Comparison of ENCODE assay signal across 19 cellular contexts in genomic region chr10:25666276-25666675, GRCh38.
A peak's percentile ranks its signal among the peaks of the same experiment; 100 is the strongest.
DNase-seq lines count a peak whose midpoint lies in the region; ATAC-seq, FAIRE-seq and TF ChIP-seq lines count a peak whose summit lies in the region.
"Had no signal": no experiment of that assay in that cellular context is flagged by ENCODE, and none has a peak within 500 bp of the region (broad histone marks: within the 10 kb centered on the region; RNA-seq: fewer than 3 reads in every experiment).

No MANE protein-coding gene starts in this region.

- BruUV-seq in HepG2 (replicated peaks; lab: Mats Ljungman, UMichigan): no TSS peak

- POLR2A ChIA-PET in HepG2 (lab: Yijun Ruan, JAX): no interaction called here

- CTCF ChIA-PET in HepG2 (lab: Yijun Ruan, JAX; ENCODE audit: low intra/inter-chr PET ratio, low total read pairs): no interaction called here

- no peak overlapping the region for H3K4me2 ChIP-seq in HepG2 (ENCODE audit: low read depth, low read length)

- H3K9me3 ChIP-seq in testis (no peaks in the 10 kb centered on the region), HepG2 (ENCODE audit: low read length) (no peaks in the 10 kb centered on the region), esophagus muscularis mucosa (peaks cover 0 to 5% (median 0%) of the 10 kb centered on the region in 4 donors)

- no peak overlapping the region for H3K9ac ChIP-seq in HepG2 (ENCODE audit: insufficient read depth, low read depth, low read length)

- H3K4me3 ChIP-seq in choroid plexus epithelial cell (ENCODE audit: low read depth, low read length): no peak overlapping the region
- no peak overlapping the region for H3K4me3 ChIP-seq in testis
- no peak overlapping the region for H3K4me3 ChIP-seq in HepG2 (replicated peaks in 1 of 3; ENCODE audit: insufficient read depth in 1 of 3, low read depth in 2 of 3, low read length in 3 of 3)
- no peak overlapping the region for H3K4me3 ChIP-seq in esophagus muscularis mucosa

- no peak for FAIRE-seq in HepG2 (lab: Jason Lieb, UNC)
- FAIRE-seq: H1 had no signal

- no peaks in the 10 kb centered on the region for H3K79me2 ChIP-seq in HepG2 (ENCODE audit: insufficient read depth, low read length)

- H4K20me1 ChIP-seq in HepG2 (ENCODE audit: insufficient read depth, low read length): no peaks in the 10 kb centered on the region

- H3K4me3 Mint-ChIP-seq in type B pancreatic cell: no peak overlapping the region
- H3K4me3 Mint-ChIP-seq: CD14-positive monocyte had no signal

- peak overlapping the region; percentile 70 for H3K27ac ChIP-seq in VCaP
- H3K27ac ChIP-seq in testis: no peak overlapping the region
- no peak overlapping the region for H3K27ac ChIP-seq in HepG2 (ENCODE audit: extremely low read length, insufficient read depth, low read length)
- H3K27ac ChIP-seq in esophagus muscularis mucosa (replicated peaks in 1 of 4): no peak overlapping the region

- H3K4me1 ChIP-seq in testis (no peaks in the 10 kb centered on the region), HepG2 (ENCODE audit: insufficient read depth, low read length) (no peaks in the 10 kb centered on the region), esophagus muscularis mucosa (no peaks in the 10 kb centered on the region)

- intact Hi-C loops in testis (cut with DNase I; ENCODE audit: low total_unique reads) (no loop called here), HepG2 (cut with micrococcal nuclease; ENCODE audit: unreplicated experiment) (no loop called here), esophagus muscularis mucosa (cut with DNase I) (no loop called here)

- ATAC-seq in HepG2: no peak

- WGBS in testis, 2 donors: 16 to 30% methylated on average over 3 of the region's 3 CpGs
- WGBS in HepG2 (ENCODE audit: low lambda C conversion rate): 17% methylated on average over 3 of the region's 3 CpGs
- 50% methylated on average over 3 of the region's 3 CpGs for WGBS in esophagus muscularis mucosa

- no peak for TF ChIP-seq EP300 in HepG2 (IDR thresholded peaks at IDR 0.05; ENCODE audit: low read depth in 2 of 2, low read length in 2 of 2)
- TF ChIP-seq EP300 in HepG2 (CRISPR knock-in tag; IDR thresholded peaks at IDR 0.05; ENCODE audit: borderline replicate concordance): no peak
- TF ChIP-seq EP300 in esophagus muscularis mucosa (IDR thresholded peaks at IDR 0.05): no peak

- TF ChIP-seq POLR2A in testis (IDR thresholded peaks at IDR 0.05): no peak
- TF ChIP-seq POLR2A in HepG2 (IDR thresholded peaks at IDR 0.05; ENCODE audit: insufficient read depth in 1 of 2, low read depth in 2 of 2, low read length in 2 of 2): no peak
- no peak for TF ChIP-seq POLR2A in esophagus muscularis mucosa (IDR thresholded peaks at IDR 0.05; ENCODE audit: low read depth)

- no peak overlapping the region for H2AFZ ChIP-seq in HepG2 (ENCODE audit: low read length)

- no peak for TF ChIP-seq RAD21 in HepG2 (CRISPR knock-in tag; IDR thresholded peaks at IDR 0.05)

- DNase-seq in choroid plexus epithelial cell (ENCODE audit: low read depth): peak; percentile 66
- DNase-seq in medulla oblongata (ENCODE audit: extremely low spot score): peak; percentile 76
- DNase-seq in testis: peak; percentile 66
- DNase-seq in HepG2 (ENCODE audit: low spot score): no peak
- no peak for DNase-seq in esophagus muscularis mucosa (ENCODE audit: extremely low spot score)
- no peak for DNase-seq in type B pancreatic cell (ENCODE audit: extremely low spot score, unreplicated experiment)
- DNase-seq: AML-193, DMS79 treated with DMSO at 0.1 percent for 48 hours, KG1, NCI-H1417 treated with DMSO at 0.1 percent for 48 hours, NCI-H187 treated with DMSO at 0.1 percent for 48 hours, NCI-H2227 treated with DMSO at 0.1 percent for 48 hours, NCI-H510A treated with DMSO at 0.1 percent for 48 hours, NCI-H774, OCI-M1, SIG-M5 had no signal

- in situ Hi-C loops in HepG2 (cut with HindIII; ENCODE audit: extremely low pct_ligation_motif_present, low pct_unique_long_range_greater_than_20kb): no loop called here

- H3K4me1 Mint-ChIP-seq in type B pancreatic cell (ENCODE audit: unreplicated experiment): no peaks in the 10 kb centered on the region
- H3K4me1 Mint-ChIP-seq: CD14-positive monocyte had no signal

- no peaks in the 10 kb centered on the region for H3K27me3 Mint-ChIP-seq in type B pancreatic cell

- peaks cover 7% of the 10 kb centered on the region for H3K9me3 Mint-ChIP-seq in type B pancreatic cell

- no peak overlapping the region for H3K27ac Mint-ChIP-seq in type B pancreatic cell
- H3K27ac Mint-ChIP-seq: CD14-positive monocyte had no signal

- H3K27me3 ChIP-seq in testis (no peaks in the 10 kb centered on the region), HepG2 (ENCODE audit: control insufficient read depth in 1 of 2, insufficient read depth in 2 of 2, low read length in 2 of 2) (no peaks in the 10 kb centered on the region), esophagus muscularis mucosa (no peaks in the 10 kb centered on the region)

- TF ChIP-seq CTCF in VCaP (conservative IDR thresholded peaks at IDR 0.05): no peak
- no peak for TF ChIP-seq CTCF in choroid plexus epithelial cell (conservative IDR thresholded peaks at IDR 0.05; ENCODE audit: low read depth, low read length)
- no peak for TF ChIP-seq CTCF in testis (IDR thresholded peaks at IDR 0.05)
- no peak for TF ChIP-seq CTCF in HepG2 (CRISPR knock-in tag; IDR thresholded peaks at IDR 0.05)
- no peak for TF ChIP-seq CTCF in esophagus muscularis mucosa (IDR thresholded peaks at IDR 0.05)
- no peak for TF ChIP-seq CTCF in type B pancreatic cell (conservative IDR thresholded peaks at IDR 0.05)

- H3K36me3 Mint-ChIP-seq in type B pancreatic cell: no peaks in the 10 kb centered on the region
- H3K36me3 Mint-ChIP-seq: CD14-positive monocyte had no signal

- no peaks in the 10 kb centered on the region for H3K36me3 ChIP-seq in testis (ENCODE audit: low read depth, missing control alignments)
- no peaks in the 10 kb centered on the region for H3K36me3 ChIP-seq in HepG2 (replicated peaks in 1 of 2; ENCODE audit: control insufficient read depth in 1 of 2, insufficient read depth in 2 of 2, low read length in 2 of 2)
- no peaks in the 10 kb centered on the region for H3K36me3 ChIP-seq in esophagus muscularis mucosa

TF ChIP-seq in HepG2, 621 proteins besides CTCF, POLR2A, EP300 and RAD21 (continues in another document):
- no peak for TF ChIP-seq TIGD3 (CRISPR knock-in tag; IDR thresholded peaks at IDR 0.05; ENCODE audit: borderline replicate concordance)
- TF ChIP-seq ZNF713 (CRISPR knock-in tag; IDR thresholded peaks at IDR 0.05): no peak

Comparison
In these comparisons a context has a peak if more than half of its experiments do, and no peak if none do; other contexts are left out.
1. DNase-seq: peak in choroid plexus epithelial cell (single experiment), medulla oblongata (single experiment) and testis (single experiment); none in HepG2 (single experiment), esophagus muscularis mucosa (single experiment) and type B pancreatic cell (single experiment).